Comparison of ENCODE assay signal across 1 cellular context in genomic region chr2:219706823-219707281, GRCh38.
A peak's percentile ranks its signal among the peaks of the same experiment; 100 is the strongest.
TF ChIP-seq lines count a peak whose summit lies in the region.

No MANE protein-coding gene starts in this region.

TF ChIP-seq in HEK293, 187 proteins besides CTCF, POLR2A, EP300 and RAD21 (continued from another document):
- TF ChIP-seq PATZ1 (tag by site-specific recombination; IDR thresholded peaks at IDR 0.05) (peak; percentile 62), ZFP69B (tag by site-specific recombination; IDR thresholded peaks at IDR 0.05) (0 out of 2 replicates have a peak, but pooled peaks have one; percentile 18), SP7 (tag by site-specific recombination; IDR thresholded peaks at IDR 0.05) (peak; percentile 26; the same call in 1 of the 2 replicates), ZNF621 (tag by site-specific recombination; IDR thresholded peaks at IDR 0.05) (no peak), ZNF629 (tag by site-specific recombination; IDR thresholded peaks at IDR 0.05) (peak; percentile 29; the same call in 1 of the 2 replicates), ZBTB20 (tag by site-specific recombination; IDR thresholded peaks at IDR 0.05) (peak; percentile 30; the same call in 1 of the 2 replicates), WT1 (tag by site-specific recombination; IDR thresholded peaks at IDR 0.05) (peak; percentile 33; the same call in 1 of the 2 replicates), ZNF112 (tag by site-specific recombination; IDR thresholded peaks at IDR 0.05) (no peak), ZNF600 (tag by site-specific recombination; IDR thresholded peaks at IDR 0.05) (peak; percentile 39; the same call in 1 of the 2 replicates), IKZF3 (tag by site-specific recombination; IDR thresholded peaks at IDR 0.05) (0 out of 2 replicates have a peak, but pooled peaks have one; percentile 42), ZNF398 (tag by site-specific recombination; IDR thresholded peaks at IDR 0.05) (no peak)
